In the genomic region with DNA sequence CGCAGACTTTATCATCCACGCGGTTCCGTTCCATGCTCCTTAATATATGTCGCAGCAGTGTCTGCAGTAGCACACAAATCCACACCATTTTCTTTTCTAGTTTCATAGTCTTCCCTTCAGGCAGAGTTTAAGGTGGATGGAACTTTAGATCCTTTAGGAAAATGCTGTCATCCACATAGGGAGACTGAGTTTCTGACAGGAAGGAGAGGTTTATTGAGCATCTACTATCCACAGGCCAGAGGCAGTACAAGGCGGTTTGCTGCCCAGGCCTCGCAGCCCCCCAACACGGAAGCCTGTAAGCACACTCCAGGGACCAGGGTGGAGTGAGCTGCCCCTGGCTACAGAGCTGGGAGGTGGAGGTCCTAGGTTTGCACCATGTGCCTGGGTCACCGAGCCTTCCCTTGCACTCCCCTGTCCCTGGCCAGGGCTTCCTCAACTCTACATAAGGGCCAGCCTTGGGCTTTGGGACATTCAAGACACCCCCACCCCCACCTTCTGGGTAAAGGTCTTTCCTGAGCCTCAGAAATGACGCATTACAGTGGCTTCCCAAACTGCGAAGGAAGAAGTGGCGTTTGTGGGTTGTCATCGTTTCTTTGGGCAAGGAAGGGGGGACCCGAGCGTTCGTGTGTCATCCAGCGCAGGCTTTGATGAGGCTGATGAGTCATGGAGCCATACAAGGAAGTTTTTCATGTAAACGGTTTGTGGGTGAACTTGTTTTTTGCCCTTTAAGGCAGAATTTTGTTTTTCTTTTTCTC, we compare ENCODE assay signal across 7 cellular contexts.
A peak's percentile ranks its signal among the peaks of the same experiment; 100 is the strongest.
DNase-seq lines count a peak whose midpoint lies in the region; ATAC-seq and TF ChIP-seq lines count a peak whose summit lies in the region.

No MANE protein-coding gene starts in this region.

- POLR2A ChIA-PET in GM10248 (lab: Yijun Ruan, JAX) = no interaction called here

- CTCF ChIA-PET in GM10248 (lab: Yijun Ruan, JAX) = interaction anchor here (1.1 to 2.3 kb wide), 4 partner anchors 10 to 223 kb away, joined by 3 to 8 read pairs (median 6); no protein-coding TSS in a partner anchor

- TF ChIP-seq CTCF in GM10248 (IDR thresholded peaks at IDR 0.05; ENCODE audit: control extremely low read depth, extremely low read depth, low read depth, missing control alignments) = no peak

- ATAC-seq in esophagus mucosa (peak; percentile 79), HG02973 (IDR thresholded peaks at IDR 0.05; ENCODE audit: unreplicated experiment) (no peak)

- DNase-seq in MV-4-11 (lab: John Stamatoyannopoulos, UW) (peak; percentile 94), GM10248 (ENCODE audit: extremely low spot score) (no peak), iPS-NIHi11 (ENCODE audit: low spot score) (no peak)
- peak in 2 of 3 experiments; percentile 48 to 55 for DNase-seq in activated CD8-positive, alpha-beta memory T cell treated with anti-CD3 and anti-CD28 coated beads for 48 hours (ENCODE audit: low read depth in 2 of 3, low spot score in 2 of 3)
- peak; percentile 78 for DNase-seq in stimulated activated CD4-positive, alpha-beta T cell treated with anti-CD3 and anti-CD28 coated beads, Interleukin-2, amount 100 ng/mL, for 4 hours (ENCODE audit: low read depth)

Comparison
In these comparisons a context has a peak if more than half of its experiments do, and no peak if none do; other contexts are left out.
1. DNase-seq: peak in MV-4-11 (single experiment), activated CD8-positive, alpha-beta memory T cell treated with anti-CD3 and anti-CD28 coated beads for 48 hours (2 of 3) and stimulated activated CD4-positive, alpha-beta T cell treated with anti-CD3 and anti-CD28 coated beads, Interleukin-2, amount 100 ng/mL, for 4 hours (single experiment); none in GM10248 (single experiment) and iPS-NIHi11 (single experiment).